12 cellular contexts compared by ENCODE assay signal in the genomic region with DNA sequence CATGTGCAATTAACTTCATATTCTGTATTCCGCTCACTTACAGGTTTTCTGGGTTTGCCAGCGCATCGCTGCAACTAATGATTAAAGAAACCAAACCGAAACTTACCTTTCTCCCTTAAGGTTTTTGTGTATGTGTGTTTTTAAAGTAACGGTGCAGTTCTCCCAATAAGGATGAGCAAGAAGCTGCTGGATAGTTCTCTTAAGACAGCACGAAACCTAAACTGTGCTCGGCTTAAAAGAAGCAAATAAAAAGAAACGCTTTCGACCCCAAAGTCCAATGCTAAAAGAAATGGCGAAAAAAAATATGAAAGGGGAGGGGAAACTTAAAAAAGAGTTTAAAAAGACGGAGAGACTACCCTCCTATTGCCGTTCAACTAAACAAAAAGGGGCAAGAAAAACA. TPM values are rescaled to one million over a fixed set of nuclear protein-coding genes. Genes with fewer than 3 reads are reported as not detected.
A peak's percentile ranks its signal among the peaks of the same experiment; 100 is the strongest.
DNase-seq lines count a peak whose midpoint lies in the region; ATAC-seq and TF ChIP-seq lines count a peak whose summit lies in the region.
"Had no signal": no experiment of that assay in that cellular context is flagged by ENCODE, and none has a peak within 500 bp of the region (broad histone marks: within the 10 kb centered on the region; RNA-seq: fewer than 3 reads in every experiment).

No MANE protein-coding gene starts in this region.

- peaks cover 8% of the 10 kb centered on the region for H3K4me1 ChIP-seq in adipocyte (ENCODE audit: control insufficient read depth, insufficient read depth, low read length)
- H3K4me1 ChIP-seq in right cardiac atrium (ENCODE audit: control insufficient read depth, insufficient read depth, low read length): no peaks in the 10 kb centered on the region
- H3K4me1 ChIP-seq in Peyer's patch: peaks cover 0 to 25% (median 0%) of the 10 kb centered on the region in 4 donors

- no peak overlapping the region for H3K9ac ChIP-seq in adipocyte (ENCODE audit: low read length)

- 3% methylated on average over 12 of the region's 12 CpGs for WGBS in right cardiac atrium

- no peaks in the 10 kb centered on the region for H3K36me3 ChIP-seq in adipocyte (ENCODE audit: control insufficient read depth, insufficient read depth, low read length, severe bottlenecking)
- H3K36me3 ChIP-seq in Peyer's patch: no peaks in the 10 kb centered on the region
- H3K36me3 ChIP-seq: MG63 had no signal

- peak; percentile 33 for DNase-seq in adipocyte (ENCODE audit: low read depth)
- DNase-seq in right cardiac atrium: no peak
- no peak for DNase-seq in skeletal muscle cell (ENCODE audit: low read depth)
- no peak for DNase-seq in stimulated activated naive CD4-positive, alpha-beta T cell (lab: John Stamatoyannopoulos, UW)
- DNase-seq in Peyer's patch: no peak
- no peak for DNase-seq in activated T-cell treated with anti-CD3 and anti-CD28 coated beads for 4 hours
- DNase-seq: DMS79, MG63 had no signal

- H3K4me3 ChIP-seq in GM08714 (ENCODE audit: low read length) (peak overlapping the region; percentile 53; the same call in 1 of the 2 replicates), adipocyte (ENCODE audit: low read length) (peak overlapping the region; percentile 83), right cardiac atrium (ENCODE audit: low read length) (peak overlapping the region; percentile 21), skeletal muscle cell (ENCODE audit: low read depth, low read length) (peak overlapping the region; percentile 65), Peyer's patch (peak overlapping the region in 2 of 4 donors; percentile 3 to 36)
- H3K4me3 ChIP-seq: lung, MG63 had no signal

- ATAC-seq in right cardiac atrium (no peak), GM21723 (IDR thresholded peaks at IDR 0.05; ENCODE audit: unreplicated experiment) (no peak)

- no peak for TF ChIP-seq POLR2A in Peyer's patch (IDR thresholded peaks at IDR 0.05)

- intact Hi-C loops in right cardiac atrium (cut with DNase I): no loop called here

- H3K27ac ChIP-seq in right cardiac atrium (ENCODE audit: low read length) (no peak overlapping the region), Peyer's patch (no peak overlapping the region)

- H3K27me3 ChIP-seq in adipocyte (replicated peaks; ENCODE audit: control insufficient read depth, insufficient read depth, low read length) (peaks cover 58% of the 10 kb centered on the region), right cardiac atrium (ENCODE audit: control insufficient read depth, insufficient read depth) (peaks cover 8% of the 10 kb centered on the region), Peyer's patch (peaks cover 0 to 18% of the 10 kb centered on the region in 2 donors)
- H3K27me3 ChIP-seq: MG63 had no signal

- TF ChIP-seq CTCF in Peyer's patch (IDR thresholded peaks at IDR 0.05): no peak

- no peaks in the 10 kb centered on the region for H3K9me3 ChIP-seq in adipocyte (ENCODE audit: control insufficient read depth, low read length)
- no peaks in the 10 kb centered on the region for H3K9me3 ChIP-seq in right cardiac atrium (ENCODE audit: control insufficient read depth, low read length)
- no peaks in the 10 kb centered on the region for H3K9me3 ChIP-seq in Peyer's patch
- H3K9me3 ChIP-seq: MG63 had no signal

RNA-seq across cellular contexts. Expression of gene ELAVL2, which starts 0.3 kb away (rescaled TPM):
- total RNA-seq in right cardiac atrium (under 1 TPM in 1 of 4 donors, not detected in 3; 0.32 TPM), Peyer's patch (not detected)
- 0.07 TPM for polyA plus RNA-seq in right cardiac atrium
- total RNA-seq: activated CD8-positive, alpha-beta T cell treated with anti-CD3 and anti-CD28 coated beads for 36 hours had no signal
